In the genomic region with DNA sequence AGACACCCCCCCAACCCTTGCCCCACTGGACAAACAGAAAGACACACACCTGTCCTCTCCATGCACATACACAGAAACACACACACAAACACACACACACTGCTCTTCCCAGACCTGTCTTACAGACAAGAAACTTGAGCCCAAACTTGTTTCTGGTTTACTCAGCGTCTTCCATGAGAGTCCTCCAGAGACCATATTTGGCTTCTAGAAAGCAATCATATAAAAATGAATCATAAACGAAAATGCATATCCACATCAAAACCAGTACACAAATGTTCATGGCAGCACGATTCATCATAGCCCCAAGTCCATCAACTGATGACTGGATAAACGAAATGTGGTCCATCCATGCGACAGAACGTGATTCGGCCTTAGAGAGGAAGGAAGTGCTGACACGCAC, we compare ENCODE assay signal across 34 cellular contexts.
"Had no signal": no experiment of that assay in that cellular context is flagged by ENCODE, and none has a peak within 500 bp of the region (broad histone marks: within the 10 kb centered on the region; RNA-seq: fewer than 3 reads in every experiment).

No MANE protein-coding gene starts in this region.

- H3K27me3 Mint-ChIP-seq: activated naive CD4-positive, alpha-beta T cell treated with anti-CD3 and anti-CD28 coated beads, Interleukin-2, amount 10 ng/mL, durations not matched to agents 7 days and 5 days; brain; dendritic cell treated with granulocyte-macrophage colony-stimulating factor and Interleukin-4, amounts not matched to agents 40 ng/mL and 50 ng/mL, for 4 days had no signal

- H3K9me3 Mint-ChIP-seq: activated naive CD4-positive, alpha-beta T cell treated with anti-CD3 and anti-CD28 coated beads, Interleukin-2, amount 10 ng/mL, durations not matched to agents 7 days and 5 days; activated naive CD8-positive, alpha-beta T cell treated with anti-CD3 and anti-CD28 coated beads, Interleukin-2, amount 10 ng/mL, durations not matched to agents 7 days and 5 days; activated T-helper 1 cell treated with anti-CD3 and anti-CD28 coated beads, Interleukin-12 subunit alpha, Interleukin-12 subunit beta, Interleukin-2, Interleukin-4 antibody, amounts not matched to agents 30 ng/mL and 10 ng/mL and 1 ng/mL, durations not matched to agents 14 hours and 24 hours and 36 hours; T-helper 2 cell treated with Interferon-gamma antibody and Interleukin-4, amounts not matched to agents 5 μg/mL and 100 μg/mL, for 36 hours had no signal

- H3K4me1 ChIP-seq: ascending aorta, breast epithelium, esophagus muscularis mucosa, foreskin keratinocyte, gastroesophageal sphincter had no signal

- ATAC-seq: activated CD8-positive, alpha-beta memory T cell treated with anti-CD3 and anti-CD28 coated beads, Interleukin-2, amount 10 ng/mL, durations not matched to agents 7 days and 5 days; activated CD8-positive, alpha-beta T cell treated with anti-CD3 and anti-CD28 coated beads, Interleukin-2, amount 10 ng/mL, durations not matched to agents 7 days and 5 days; foreskin keratinocyte; gastroesophageal sphincter; T-helper 17 cell; WTC11 had no signal

- H3K27ac Mint-ChIP-seq: activated CD4-positive, alpha-beta memory T cell treated with anti-CD3 and anti-CD28 coated beads for 36 hours; activated CD8-positive, alpha-beta memory T cell treated with anti-CD3 and anti-CD28 coated beads, Interleukin-2, amount 10 ng/mL, durations not matched to agents 7 days and 5 days; activated CD8-positive, alpha-beta T cell treated with anti-CD3 and anti-CD28 coated beads, Interleukin-2, amount 10 ng/mL, durations not matched to agents 7 days and 5 days; activated naive CD4-positive, alpha-beta T cell treated with anti-CD3 and anti-CD28 coated beads, Interleukin-2, amount 10 ng/mL, durations not matched to agents 7 days and 5 days; activated naive CD8-positive, alpha-beta T cell treated with anti-CD3 and anti-CD28 coated beads, Interleukin-2, amount 10 ng/mL, durations not matched to agents 7 days and 5 days; activated T-helper 1 cell treated with anti-CD3 and anti-CD28 coated beads, Interleukin-12 subunit alpha, Interleukin-12 subunit beta, Interleukin-2, Interleukin-4 antibody, amounts not matched to agents 30 ng/mL and 10 ng/mL and 1 ng/mL, durations not matched to agents 14 hours and 24 hours and 36 hours; brain; dendritic cell treated with granulocyte-macrophage colony-stimulating factor and Interleukin-4, amounts not matched to agents 40 ng/mL and 50 ng/mL, for 4 days; endodermal cell; T-helper 17 cell; T-helper 2 cell treated with Interferon-gamma antibody and Interleukin-4, amounts not matched to agents 5 μg/mL and 100 μg/mL, for 36 hours; WTC11 had no signal

- H3K27ac ChIP-seq: ascending aorta, breast epithelium, coronary artery, dorsolateral prefrontal cortex, esophagus muscularis mucosa, foreskin keratinocyte, gastroesophageal sphincter had no signal

- H3K36me3 ChIP-seq: ascending aorta, breast epithelium, esophagus muscularis mucosa, gastroesophageal sphincter had no signal

- H3K27me3 ChIP-seq: ascending aorta, breast epithelium, dorsolateral prefrontal cortex, esophagus muscularis mucosa, foreskin keratinocyte, gastroesophageal sphincter had no signal

- H3K4me1 Mint-ChIP-seq: activated CD8-positive, alpha-beta memory T cell treated with anti-CD3 and anti-CD28 coated beads, Interleukin-2, amount 10 ng/mL, durations not matched to agents 7 days and 5 days; activated naive CD4-positive, alpha-beta T cell treated with anti-CD3 and anti-CD28 coated beads, Interleukin-2, amount 10 ng/mL, durations not matched to agents 7 days and 5 days; activated naive CD8-positive, alpha-beta T cell treated with anti-CD3 and anti-CD28 coated beads, Interleukin-2, amount 10 ng/mL, durations not matched to agents 7 days and 5 days; central memory CD8-positive, alpha-beta T cell; endodermal cell; T-helper 17 cell; WTC11 had no signal

- DNase-seq: activated CD4-positive, alpha-beta memory T cell treated with anti-CD3 and anti-CD28 coated beads for 36 hours; activated CD4-positive, alpha-beta T cell treated with anti-CD3 and anti-CD28 coated beads for 1 hour; activated CD4-positive, alpha-beta T cell treated with anti-CD3 and anti-CD28 coated beads for 48 hours; activated CD4-positive, alpha-beta T cell treated with anti-CD3 and anti-CD28 coated beads, Interleukin-2, amount 50 U/mL, for 1 hour; activated CD8-positive, alpha-beta memory T cell treated with anti-CD3 and anti-CD28 coated beads, Interleukin-2, amount 10 ng/mL, durations not matched to agents 7 days and 5 days; activated CD8-positive, alpha-beta memory T cell treated with anti-CD3 and anti-CD28 coated beads, Interleukin-2, amount 50 U/mL, for 4 hours; activated CD8-positive, alpha-beta T cell treated with anti-CD3 and anti-CD28 coated beads, Interleukin-2, amount 10 ng/mL, durations not matched to agents 7 days and 5 days; activated gamma-delta T cell; activated naive CD4-positive, alpha-beta T cell; activated naive CD4-positive, alpha-beta T cell treated with anti-CD3 and anti-CD28 coated beads, Interleukin-2, amount 10 ng/mL, durations not matched to agents 7 days and 5 days; activated naive CD8-positive, alpha-beta T cell treated with anti-CD3 and anti-CD28 coated beads, Interleukin-2, amount 10 ng/mL, durations not matched to agents 7 days and 5 days; activated T-cell treated with anti-CD3 and anti-CD28 coated beads, Interleukin-2, amount 50 U/mL, for 1 hour; activated T-cell treated with anti-CD3 and anti-CD28 coated beads, Interleukin-2, amount 50 U/mL, for 48 hours; dorsolateral prefrontal cortex; effector memory CD4-positive, alpha-beta T cell; erythroblast; foreskin keratinocyte; head of caudate nucleus; T-helper 1 cell; T-helper 17 cell; T1000 had no signal

- H3K4me3 ChIP-seq: ascending aorta, breast epithelium, coronary artery, dorsolateral prefrontal cortex, esophagus muscularis mucosa, gastroesophageal sphincter had no signal

- H3K36me3 Mint-ChIP-seq: activated CD4-positive, alpha-beta memory T cell treated with anti-CD3 and anti-CD28 coated beads for 36 hours; activated CD8-positive, alpha-beta memory T cell treated with anti-CD3 and anti-CD28 coated beads, Interleukin-2, amount 10 ng/mL, durations not matched to agents 7 days and 5 days; activated naive CD4-positive, alpha-beta T cell treated with anti-CD3 and anti-CD28 coated beads, Interleukin-2, amount 10 ng/mL, durations not matched to agents 7 days and 5 days; activated naive CD4-positive, alpha-beta T cell treated with anti-CD3 and anti-CD28 coated beads, Interleukin-2, amount 50 U/mL, for 72 hours; activated naive CD8-positive, alpha-beta T cell treated with anti-CD3 and anti-CD28 coated beads, Interleukin-2, amount 10 ng/mL, durations not matched to agents 7 days and 5 days; brain had no signal

- H3K4me3 Mint-ChIP-seq: activated CD4-positive, alpha-beta memory T cell treated with anti-CD3 and anti-CD28 coated beads for 36 hours; activated CD8-positive, alpha-beta memory T cell treated with anti-CD3 and anti-CD28 coated beads, Interleukin-2, amount 10 ng/mL, durations not matched to agents 7 days and 5 days; activated CD8-positive, alpha-beta T cell treated with anti-CD3 and anti-CD28 coated beads, Interleukin-2, amount 10 ng/mL, durations not matched to agents 7 days and 5 days; activated naive CD4-positive, alpha-beta T cell treated with anti-CD3 and anti-CD28 coated beads, Interleukin-2, amount 10 ng/mL, durations not matched to agents 7 days and 5 days; activated naive CD8-positive, alpha-beta T cell treated with anti-CD3 and anti-CD28 coated beads, Interleukin-2, amount 10 ng/mL, durations not matched to agents 7 days and 5 days; activated T-helper 1 cell treated with anti-CD3 and anti-CD28 coated beads, Interleukin-12 subunit alpha, Interleukin-12 subunit beta, Interleukin-2, Interleukin-4 antibody, amounts not matched to agents 30 ng/mL and 10 ng/mL and 1 ng/mL, durations not matched to agents 14 hours and 24 hours and 36 hours; brain; central memory CD8-positive, alpha-beta T cell; dendritic cell treated with granulocyte-macrophage colony-stimulating factor and Interleukin-4, amounts not matched to agents 40 ng/mL and 50 ng/mL, for 4 days; endodermal cell; T-helper 17 cell; T-helper 2 cell treated with Interferon-gamma antibody and Interleukin-4, amounts not matched to agents 5 μg/mL and 100 μg/mL, for 36 hours; WTC11 had no signal

- H3K9me3 ChIP-seq: ascending aorta, esophagus muscularis mucosa, gastroesophageal sphincter had no signal
